Comparison of ENCODE assay signal across 8 cellular contexts in the genomic region with DNA sequence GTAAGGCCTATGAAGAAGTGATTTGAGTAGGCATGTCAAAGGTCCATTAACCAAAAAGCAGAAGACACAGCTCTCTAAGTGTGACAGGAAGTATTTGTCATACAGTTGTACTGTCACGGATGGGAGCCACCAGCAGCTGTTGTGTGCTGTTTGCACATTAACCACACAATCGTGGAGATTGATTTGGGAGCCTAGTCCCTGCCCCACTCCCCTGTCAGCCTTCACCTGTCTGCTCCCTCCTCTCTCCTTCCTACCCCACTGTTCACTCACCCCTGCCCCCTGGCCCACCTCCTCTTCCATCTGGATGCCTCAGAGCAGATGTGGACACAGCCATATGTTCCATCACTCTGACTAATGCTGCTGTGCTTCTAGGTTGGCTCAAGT.
DNase-seq lines count a peak whose midpoint lies in the region; ATAC-seq and TF ChIP-seq lines count a peak whose summit lies in the region.

No MANE protein-coding gene starts in this region.

- no peaks in the 10 kb centered on the region for H3K4me1 Mint-ChIP-seq in osteocyte (ENCODE audit: unreplicated experiment)

- ATAC-seq in GM18907 (IDR thresholded peaks at IDR 0.05; ENCODE audit: unreplicated experiment) (peak; percentile 78), HG03039 (IDR thresholded peaks at IDR 0.05; ENCODE audit: unreplicated experiment) (peak; percentile 67)

- peaks cover 18% of the 10 kb centered on the region for H3K27me3 Mint-ChIP-seq in osteocyte (ENCODE audit: unreplicated experiment)

- no peak overlapping the region for H3K27ac Mint-ChIP-seq in osteocyte (ENCODE audit: unreplicated experiment)

- H3K4me3 Mint-ChIP-seq in osteocyte (ENCODE audit: unreplicated experiment), result no peak overlapping the region

- H3K9me3 Mint-ChIP-seq in osteocyte (ENCODE audit: unreplicated experiment), result no peaks in the 10 kb centered on the region

- DNase-seq in AML-193 (lab: John Stamatoyannopoulos, UW) (peak; percentile 49 to 52), NCI-H82 treated with DMSO at 0.1 percent for 48 hours (lab: John Stamatoyannopoulos, UW; ENCODE audit: unreplicated experiment) (peak; percentile 12), COLO829 (ENCODE audit: low spot score) (no peak), NCI-H1092 treated with DMSO at 0.1 percent for 48 hours (lab: John Stamatoyannopoulos, UW) (no peak), osteocyte (ENCODE audit: extremely low spot score, unreplicated experiment) (no peak), NCI-H1436 (lab: John Stamatoyannopoulos, UW) (no peak)

- no peaks in the 10 kb centered on the region for H3K36me3 Mint-ChIP-seq in osteocyte (ENCODE audit: unreplicated experiment)

- TF ChIP-seq CTCF in osteocyte (IDR thresholded peaks at IDR 0.05), result no peak

Comparison
In these comparisons a context has a peak if more than half of its experiments do, and no peak if none do; other contexts are left out.
1. DNase-seq: peak in AML-193 (2 of 2) and NCI-H82 treated with DMSO at 0.1 percent for 48 hours (single experiment); none in COLO829 (single experiment), NCI-H1092 treated with DMSO at 0.1 percent for 48 hours (single experiment), osteocyte (single experiment) and NCI-H1436 (single experiment).